Comparison of ENCODE assay signal across 1 cellular context in the genomic region with DNA sequence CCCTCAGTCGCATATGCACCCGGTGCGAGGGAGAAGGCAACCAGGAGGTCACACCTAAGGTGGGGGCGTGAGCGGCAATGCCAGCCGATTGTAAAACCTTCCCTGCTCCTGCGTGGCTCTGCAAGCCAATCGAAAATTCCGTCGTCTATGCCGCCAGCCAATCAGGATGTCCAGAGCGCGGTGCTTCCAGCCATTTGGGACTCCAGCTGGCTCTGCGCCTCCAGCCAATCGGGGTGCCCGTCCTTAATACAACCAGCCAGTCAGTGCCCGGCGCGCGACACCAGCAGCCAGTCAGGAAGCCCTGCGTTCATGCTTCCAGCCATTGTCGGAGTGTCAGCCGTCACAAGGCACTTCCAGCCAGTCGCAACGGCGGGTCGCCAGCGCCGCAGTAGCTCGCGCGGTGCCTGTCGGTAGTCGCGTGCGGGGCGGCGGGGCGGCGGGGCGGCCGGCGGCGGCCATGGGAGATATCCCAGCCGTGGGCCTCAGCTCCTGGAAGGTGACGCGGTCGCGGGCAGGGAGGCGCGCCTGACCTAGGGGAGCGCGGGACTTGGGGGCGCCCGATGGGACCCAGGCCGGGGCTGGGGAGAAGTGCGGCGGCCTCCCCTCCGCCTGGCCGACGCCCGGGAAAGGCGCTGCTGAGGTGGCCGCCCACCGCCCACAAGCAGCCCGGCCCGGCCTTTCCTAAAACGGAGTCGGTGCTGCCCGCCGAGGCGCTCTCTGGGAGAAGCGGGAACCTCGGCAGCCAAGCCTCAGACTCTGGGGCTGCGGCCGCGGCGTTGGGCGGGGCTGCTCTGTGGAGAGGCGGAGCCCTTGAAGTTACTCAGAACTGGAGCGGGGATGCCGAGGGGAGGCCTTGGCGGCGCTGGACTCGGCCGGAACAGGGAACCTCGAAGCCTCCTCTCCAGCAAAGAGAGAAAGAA.
TF ChIP-seq lines count a peak whose summit lies in the region.

Gene AKR1E2, plus strand, starts transcription at position 340 of the 920 bp plus-strand sequence. Its CDS starts 118 bp downstream, at position 458.

TF ChIP-seq in K562, 482 proteins besides CTCF, POLR2A, EP300 and RAD21 (continued from another document and continues in another):
- TF ChIP-seq ZNF407 (IDR thresholded peaks at IDR 0.05; ENCODE audit: low read depth), result no peak
- TF ChIP-seq ZBTB12 (CRISPR knock-in tag; IDR thresholded peaks at IDR 0.05), result peak; percentile 54; the same call in 1 of the 2 replicates
- TF ChIP-seq FOXK1 (CRISPR knock-in tag; IDR thresholded peaks at IDR 0.05; ENCODE audit: borderline replicate concordance), result peak; percentile 60; the same call in 1 of the 2 replicates
- TF ChIP-seq TCF7L2 (IDR thresholded peaks at IDR 0.05; ENCODE audit: low read depth, low read length), result no peak
- no peak for TF ChIP-seq C11orf30 (IDR thresholded peaks at IDR 0.05; ENCODE audit: low read depth)
- TF ChIP-seq TRIM28 (IDR thresholded peaks at IDR 0.05), result no peak
- no peak; the same call in 1 of the 2 replicates for TF ChIP-seq ZNF134 (CRISPR knock-in tag; conservative IDR thresholded peaks at IDR 0.05)
- TF ChIP-seq, protein P1, sequence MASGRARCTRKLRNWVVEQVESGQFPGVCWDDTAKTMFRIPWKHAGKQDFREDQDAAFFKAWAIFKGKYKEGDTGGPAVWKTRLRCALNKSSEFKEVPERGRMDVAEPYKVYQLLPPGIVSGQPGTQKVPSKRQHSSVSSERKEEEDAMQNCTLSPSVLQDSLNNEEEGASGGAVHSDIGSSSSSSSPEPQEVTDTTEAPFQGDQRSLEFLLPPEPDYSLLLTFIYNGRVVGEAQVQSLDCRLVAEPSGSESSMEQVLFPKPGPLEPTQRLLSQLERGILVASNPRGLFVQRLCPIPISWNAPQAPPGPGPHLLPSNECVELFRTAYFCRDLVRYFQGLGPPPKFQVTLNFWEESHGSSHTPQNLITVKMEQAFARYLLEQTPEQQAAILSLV (tag; IDR thresholded peaks at IDR 0.05), result no peak
- TF ChIP-seq, protein P2, sequence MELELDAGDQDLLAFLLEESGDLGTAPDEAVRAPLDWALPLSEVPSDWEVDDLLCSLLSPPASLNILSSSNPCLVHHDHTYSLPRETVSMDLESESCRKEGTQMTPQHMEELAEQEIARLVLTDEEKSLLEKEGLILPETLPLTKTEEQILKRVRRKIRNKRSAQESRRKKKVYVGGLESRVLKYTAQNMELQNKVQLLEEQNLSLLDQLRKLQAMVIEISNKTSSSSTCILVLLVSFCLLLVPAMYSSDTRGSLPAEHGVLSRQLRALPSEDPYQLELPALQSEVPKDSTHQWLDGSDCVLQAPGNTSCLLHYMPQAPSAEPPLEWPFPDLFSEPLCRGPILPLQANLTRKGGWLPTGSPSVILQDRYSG (tag; conservative IDR thresholded peaks at IDR 0.05; ENCODE audit: low read depth), result no peak; the same call in 1 of the 2 replicates
- no peak for TF ChIP-seq STAT5B (CRISPR knock-in tag; IDR thresholded peaks at IDR 0.05)
- no peak for TF ChIP-seq E2F8 (IDR thresholded peaks at IDR 0.05; ENCODE audit: low read depth, partially characterized antibody)
- TF ChIP-seq ETV5 (CRISPR knock-in tag; IDR thresholded peaks at IDR 0.05; ENCODE audit: low read depth), result no peak
- no peak for TF ChIP-seq SNAPC5 (CRISPR knock-in tag; IDR thresholded peaks at IDR 0.05)
- peak; percentile 32 to 77 (median 57) for TF ChIP-seq YY1 (IDR thresholded peaks at IDR 0.05; ENCODE audit: borderline replicate concordance in 1 of 3, control insufficient read depth in 1 of 3, extremely low read depth in 1 of 3, insufficient read depth in 3 of 3, insufficient read length in 1 of 3, insufficient replicate concordance in 2 of 3, low read depth in 1 of 3, low read length in 2 of 3)
- no peak for TF ChIP-seq ATF6 (CRISPR knock-in tag; IDR thresholded peaks at IDR 0.05)
- TF ChIP-seq SP1 (CRISPR knock-in tag; IDR thresholded peaks at IDR 0.05), result 0 out of 2 replicates have a peak, but pooled peaks have one; percentile 25
- TF ChIP-seq TSC22D4 (tag; IDR thresholded peaks at IDR 0.05), result no peak
- TF ChIP-seq E2F3 (CRISPR knock-in tag; IDR thresholded peaks at IDR 0.05), result 0 out of 2 replicates have a peak, but pooled peaks have one; percentile 2
- TF ChIP-seq MEF2A (IDR thresholded peaks at IDR 0.05; ENCODE audit: control insufficient read depth, low read depth, low read length), result no peak
- TF ChIP-seq IFI16 (CRISPR knock-in tag; IDR thresholded peaks at IDR 0.05), result no peak
- no peak for TF ChIP-seq ZNF655 (CRISPR knock-in tag; IDR thresholded peaks at IDR 0.05)
- TF ChIP-seq CHAMP1 (IDR thresholded peaks at IDR 0.05), result peak; percentile 94
- TF ChIP-seq FOXJ3 (CRISPR knock-in tag; IDR thresholded peaks at IDR 0.05), result no peak
- peak; percentile 98 for TF ChIP-seq ZNF589 (CRISPR knock-in tag; IDR thresholded peaks at IDR 0.05; ENCODE audit: low read depth)
